Comparison of ENCODE assay signal across 1 cellular context in the genomic region with DNA sequence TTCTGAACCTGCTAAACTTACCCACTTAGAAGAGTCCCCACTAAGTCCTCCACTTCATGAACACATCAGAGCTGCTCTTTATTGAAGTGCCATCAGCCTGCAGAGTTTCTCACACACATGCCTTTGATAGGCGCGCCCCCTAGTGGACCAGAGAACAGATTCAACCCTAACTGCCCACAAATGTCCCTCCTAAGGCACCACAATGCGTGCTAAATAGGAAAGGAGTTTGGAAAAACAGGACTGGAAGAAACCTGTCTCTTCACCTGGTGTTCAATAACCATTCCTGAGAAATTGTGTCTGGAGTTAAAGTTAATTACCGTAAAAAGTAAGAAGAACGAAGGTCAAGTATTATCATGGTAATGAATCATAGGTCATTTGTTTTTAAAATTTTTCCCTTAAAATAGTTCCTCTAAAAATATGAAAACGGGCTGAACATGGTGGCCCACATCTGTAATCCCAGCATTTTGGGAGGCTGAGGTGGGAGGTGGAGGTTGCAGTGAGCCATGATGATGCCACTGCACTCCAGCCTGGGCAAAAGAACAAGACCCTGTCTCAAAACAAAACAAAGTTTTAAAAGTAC.
TF ChIP-seq lines count a peak whose summit lies in the region.

No MANE protein-coding gene starts in this region.

TF ChIP-seq in HepG2, 621 proteins besides CTCF, POLR2A, EP300 and RAD21 (continued from another document):
- TF ChIP-seq, protein P1, sequence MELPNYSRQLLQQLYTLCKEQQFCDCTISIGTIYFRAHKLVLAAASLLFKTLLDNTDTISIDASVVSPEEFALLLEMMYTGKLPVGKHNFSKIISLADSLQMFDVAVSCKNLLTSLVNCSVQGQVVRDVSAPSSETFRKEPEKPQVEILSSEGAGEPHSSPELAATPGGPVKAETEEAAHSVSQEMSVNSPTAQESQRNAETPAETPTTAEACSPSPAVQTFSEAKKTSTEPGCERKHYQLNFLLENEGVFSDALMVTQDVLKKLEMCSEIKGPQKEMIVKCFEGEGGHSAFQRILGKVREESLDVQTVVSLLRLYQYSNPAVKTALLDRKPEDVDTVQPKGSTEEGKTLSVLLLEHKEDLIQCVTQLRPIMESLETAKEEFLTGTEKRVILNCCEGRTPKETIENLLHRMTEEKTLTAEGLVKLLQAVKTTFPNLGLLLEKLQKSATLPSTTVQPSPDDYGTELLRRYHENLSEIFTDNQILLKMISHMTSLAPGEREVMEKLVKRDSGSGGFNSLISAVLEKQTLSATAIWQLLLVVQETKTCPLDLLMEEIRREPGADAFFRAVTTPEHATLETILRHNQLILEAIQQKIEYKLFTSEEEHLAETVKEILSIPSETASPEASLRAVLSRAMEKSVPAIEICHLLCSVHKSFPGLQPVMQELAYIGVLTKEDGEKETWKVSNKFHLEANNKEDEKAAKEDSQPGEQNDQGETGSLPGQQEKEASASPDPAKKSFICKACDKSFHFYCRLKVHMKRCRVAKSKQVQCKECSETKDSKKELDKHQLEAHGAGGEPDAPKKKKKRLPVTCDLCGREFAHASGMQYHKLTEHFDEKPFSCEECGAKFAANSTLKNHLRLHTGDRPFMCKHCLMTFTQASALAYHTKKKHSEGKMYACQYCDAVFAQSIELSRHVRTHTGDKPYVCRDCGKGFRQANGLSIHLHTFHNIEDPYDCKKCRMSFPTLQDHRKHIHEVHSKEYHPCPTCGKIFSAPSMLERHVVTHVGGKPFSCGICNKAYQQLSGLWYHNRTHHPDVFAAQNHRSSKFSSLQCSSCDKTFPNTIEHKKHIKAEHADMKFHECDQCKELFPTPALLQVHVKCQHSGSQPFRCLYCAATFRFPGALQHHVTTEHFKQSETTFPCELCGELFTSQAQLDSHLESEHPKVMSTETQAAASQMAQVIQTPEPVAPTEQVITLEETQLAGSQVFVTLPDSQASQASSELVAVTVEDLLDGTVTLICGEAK (IDR thresholded peaks at IDR 0.05) = no peak
- TF ChIP-seq, protein P1 (CRISPR knock-in tag; IDR thresholded peaks at IDR 0.05) = no peak
- TF ChIP-seq NR2F6 (IDR thresholded peaks at IDR 0.05) (no peak), NR2F6 (CRISPR knock-in tag; IDR thresholded peaks at IDR 0.05) (no peak), ZNF543 (CRISPR knock-in tag; IDR thresholded peaks at IDR 0.05) (no peak), CBFB (CRISPR knock-in tag; IDR thresholded peaks at IDR 0.05) (no peak), ZEB1 (IDR thresholded peaks at IDR 0.05; ENCODE audit: insufficient replicate concordance, low read depth) (peak; percentile 16), MIXL1 (CRISPR knock-in tag; IDR thresholded peaks at IDR 0.05) (peak; percentile 53; the same call in 1 of the 2 replicates), RFXAP (CRISPR knock-in tag; IDR thresholded peaks at IDR 0.05; ENCODE audit: borderline replicate concordance) (peak; percentile 49; the same call in 1 of the 2 replicates), POGZ (CRISPR knock-in tag; IDR thresholded peaks at IDR 0.05) (0 out of 2 replicates have a peak, but pooled peaks have one; percentile 34), RAD51 (IDR thresholded peaks at IDR 0.05; ENCODE audit: borderline replicate concordance) (no peak), ZNF556 (CRISPR knock-in tag; IDR thresholded peaks at IDR 0.05; ENCODE audit: borderline replicate concordance) (0 out of 2 replicates have a peak, but pooled peaks have one; percentile 25), ZNF431 (CRISPR knock-in tag; IDR thresholded peaks at IDR 0.05; ENCODE audit: borderline replicate concordance, low read depth) (no peak), TGIF2 (CRISPR knock-in tag; IDR thresholded peaks at IDR 0.05) (no peak), CBX5 (CRISPR knock-in tag; IDR thresholded peaks at IDR 0.05; ENCODE audit: borderline replicate concordance) (no peak), ZNF230 (CRISPR knock-in tag; IDR thresholded peaks at IDR 0.05) (no peak), MED1 (CRISPR knock-in tag; IDR thresholded peaks at IDR 0.05) (peak; percentile 35; the same call in 1 of the 2 replicates)
- TF ChIP-seq, protein P2, sequence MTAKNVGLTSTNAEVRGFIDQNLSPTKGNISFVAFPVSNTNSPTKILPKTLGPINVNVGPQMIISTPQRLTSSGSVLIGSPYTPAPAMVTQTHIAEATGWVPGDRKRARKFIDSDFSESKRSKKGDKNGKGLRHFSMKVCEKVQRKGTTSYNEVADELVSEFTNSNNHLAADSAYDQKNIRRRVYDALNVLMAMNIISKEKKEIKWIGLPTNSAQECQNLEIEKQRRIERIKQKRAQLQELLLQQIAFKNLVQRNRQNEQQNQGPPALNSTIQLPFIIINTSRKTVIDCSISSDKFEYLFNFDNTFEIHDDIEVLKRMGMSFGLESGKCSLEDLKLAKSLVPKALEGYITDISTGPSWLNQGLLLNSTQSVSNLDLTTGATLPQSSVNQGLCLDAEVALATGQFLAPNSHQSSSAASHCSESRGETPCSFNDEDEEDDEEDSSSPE (CRISPR knock-in tag; IDR thresholded peaks at IDR 0.05) = no peak
- TF ChIP-seq, protein P3, sequence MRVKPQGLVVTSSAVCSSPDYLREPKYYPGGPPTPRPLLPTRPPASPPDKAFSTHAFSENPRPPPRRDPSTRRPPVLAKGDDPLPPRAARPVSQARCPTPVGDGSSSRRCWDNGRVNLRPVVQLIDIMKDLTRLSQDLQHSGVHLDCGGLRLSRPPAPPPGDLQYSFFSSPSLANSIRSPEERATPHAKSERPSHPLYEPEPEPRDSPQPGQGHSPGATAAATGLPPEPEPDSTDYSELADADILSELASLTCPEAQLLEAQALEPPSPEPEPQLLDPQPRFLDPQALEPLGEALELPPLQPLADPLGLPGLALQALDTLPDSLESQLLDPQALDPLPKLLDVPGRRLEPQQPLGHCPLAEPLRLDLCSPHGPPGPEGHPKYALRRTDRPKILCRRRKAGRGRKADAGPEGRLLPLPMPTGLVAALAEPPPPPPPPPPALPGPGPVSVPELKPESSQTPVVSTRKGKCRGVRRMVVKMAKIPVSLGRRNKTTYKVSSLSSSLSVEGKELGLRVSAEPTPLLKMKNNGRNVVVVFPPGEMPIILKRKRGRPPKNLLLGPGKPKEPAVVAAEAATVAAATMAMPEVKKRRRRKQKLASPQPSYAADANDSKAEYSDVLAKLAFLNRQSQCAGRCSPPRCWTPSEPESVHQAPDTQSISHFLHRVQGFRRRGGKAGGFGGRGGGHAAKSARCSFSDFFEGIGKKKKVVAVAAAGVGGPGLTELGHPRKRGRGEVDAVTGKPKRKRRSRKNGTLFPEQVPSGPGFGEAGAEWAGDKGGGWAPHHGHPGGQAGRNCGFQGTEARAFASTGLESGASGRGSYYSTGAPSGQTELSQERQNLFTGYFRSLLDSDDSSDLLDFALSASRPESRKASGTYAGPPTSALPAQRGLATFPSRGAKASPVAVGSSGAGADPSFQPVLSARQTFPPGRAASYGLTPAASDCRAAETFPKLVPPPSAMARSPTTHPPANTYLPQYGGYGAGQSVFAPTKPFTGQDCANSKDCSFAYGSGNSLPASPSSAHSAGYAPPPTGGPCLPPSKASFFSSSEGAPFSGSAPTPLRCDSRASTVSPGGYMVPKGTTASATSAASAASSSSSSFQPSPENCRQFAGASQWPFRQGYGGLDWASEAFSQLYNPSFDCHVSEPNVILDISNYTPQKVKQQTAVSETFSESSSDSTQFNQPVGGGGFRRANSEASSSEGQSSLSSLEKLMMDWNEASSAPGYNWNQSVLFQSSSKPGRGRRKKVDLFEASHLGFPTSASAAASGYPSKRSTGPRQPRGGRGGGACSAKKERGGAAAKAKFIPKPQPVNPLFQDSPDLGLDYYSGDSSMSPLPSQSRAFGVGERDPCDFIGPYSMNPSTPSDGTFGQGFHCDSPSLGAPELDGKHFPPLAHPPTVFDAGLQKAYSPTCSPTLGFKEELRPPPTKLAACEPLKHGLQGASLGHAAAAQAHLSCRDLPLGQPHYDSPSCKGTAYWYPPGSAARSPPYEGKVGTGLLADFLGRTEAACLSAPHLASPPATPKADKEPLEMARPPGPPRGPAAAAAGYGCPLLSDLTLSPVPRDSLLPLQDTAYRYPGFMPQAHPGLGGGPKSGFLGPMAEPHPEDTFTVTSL (CRISPR knock-in tag; IDR thresholded peaks at IDR 0.05; ENCODE audit: borderline replicate concordance) = no peak
- TF ChIP-seq, protein P4, sequence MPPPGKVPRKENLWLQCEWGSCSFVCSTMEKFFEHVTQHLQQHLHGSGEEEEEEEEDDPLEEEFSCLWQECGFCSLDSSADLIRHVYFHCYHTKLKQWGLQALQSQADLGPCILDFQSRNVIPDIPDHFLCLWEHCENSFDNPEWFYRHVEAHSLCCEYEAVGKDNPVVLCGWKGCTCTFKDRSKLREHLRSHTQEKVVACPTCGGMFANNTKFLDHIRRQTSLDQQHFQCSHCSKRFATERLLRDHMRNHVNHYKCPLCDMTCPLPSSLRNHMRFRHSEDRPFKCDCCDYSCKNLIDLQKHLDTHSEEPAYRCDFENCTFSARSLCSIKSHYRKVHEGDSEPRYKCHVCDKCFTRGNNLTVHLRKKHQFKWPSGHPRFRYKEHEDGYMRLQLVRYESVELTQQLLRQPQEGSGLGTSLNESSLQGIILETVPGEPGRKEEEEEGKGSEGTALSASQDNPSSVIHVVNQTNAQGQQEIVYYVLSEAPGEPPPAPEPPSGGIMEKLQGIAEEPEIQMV (CRISPR knock-in tag; IDR thresholded peaks at IDR 0.05; ENCODE audit: low read depth) = no peak
